1 cellular context compared by ENCODE assay signal in the genomic region with DNA sequence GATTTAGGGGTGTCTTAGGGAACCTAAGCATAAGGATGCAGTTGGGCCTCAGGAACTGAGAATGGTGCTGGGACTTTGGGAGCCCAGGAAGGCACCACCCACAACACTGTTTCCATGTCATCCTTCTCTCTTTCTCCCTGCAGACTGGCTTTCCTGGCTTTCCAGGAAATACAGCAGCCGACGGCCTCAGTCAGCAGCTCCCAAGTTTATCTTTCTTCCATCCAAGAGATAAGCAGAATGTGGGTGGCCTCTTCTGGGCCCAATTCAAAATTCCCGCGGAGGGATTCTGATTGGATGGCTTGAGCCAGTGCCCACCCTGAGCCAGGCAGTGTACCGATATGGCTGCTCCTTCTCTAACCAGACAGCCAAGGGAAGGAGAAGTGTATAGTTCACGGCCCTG.
TF ChIP-seq lines count a peak whose summit lies in the region.

No MANE protein-coding gene starts in this region.

TF ChIP-seq in HepG2, 621 proteins besides CTCF, POLR2A, EP300 and RAD21 (continued from another document and continues in another):
- peak; percentile 74 for TF ChIP-seq NFYC (CRISPR knock-in tag; IDR thresholded peaks at IDR 0.05)
- TF ChIP-seq ZBTB7A (CRISPR knock-in tag; IDR thresholded peaks at IDR 0.05), result no peak
- TF ChIP-seq ZNF850 (CRISPR knock-in tag; conservative IDR thresholded peaks at IDR 0.05), result no peak
- TF ChIP-seq, protein P1, sequence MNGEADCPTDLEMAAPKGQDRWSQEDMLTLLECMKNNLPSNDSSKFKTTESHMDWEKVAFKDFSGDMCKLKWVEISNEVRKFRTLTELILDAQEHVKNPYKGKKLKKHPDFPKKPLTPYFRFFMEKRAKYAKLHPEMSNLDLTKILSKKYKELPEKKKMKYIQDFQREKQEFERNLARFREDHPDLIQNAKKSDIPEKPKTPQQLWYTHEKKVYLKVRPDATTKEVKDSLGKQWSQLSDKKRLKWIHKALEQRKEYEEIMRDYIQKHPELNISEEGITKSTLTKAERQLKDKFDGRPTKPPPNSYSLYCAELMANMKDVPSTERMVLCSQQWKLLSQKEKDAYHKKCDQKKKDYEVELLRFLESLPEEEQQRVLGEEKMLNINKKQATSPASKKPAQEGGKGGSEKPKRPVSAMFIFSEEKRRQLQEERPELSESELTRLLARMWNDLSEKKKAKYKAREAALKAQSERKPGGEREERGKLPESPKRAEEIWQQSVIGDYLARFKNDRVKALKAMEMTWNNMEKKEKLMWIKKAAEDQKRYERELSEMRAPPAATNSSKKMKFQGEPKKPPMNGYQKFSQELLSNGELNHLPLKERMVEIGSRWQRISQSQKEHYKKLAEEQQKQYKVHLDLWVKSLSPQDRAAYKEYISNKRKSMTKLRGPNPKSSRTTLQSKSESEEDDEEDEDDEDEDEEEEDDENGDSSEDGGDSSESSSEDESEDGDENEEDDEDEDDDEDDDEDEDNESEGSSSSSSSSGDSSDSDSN (CRISPR knock-in tag; IDR thresholded peaks at IDR 0.05), result no peak
- TF ChIP-seq, protein P2, sequence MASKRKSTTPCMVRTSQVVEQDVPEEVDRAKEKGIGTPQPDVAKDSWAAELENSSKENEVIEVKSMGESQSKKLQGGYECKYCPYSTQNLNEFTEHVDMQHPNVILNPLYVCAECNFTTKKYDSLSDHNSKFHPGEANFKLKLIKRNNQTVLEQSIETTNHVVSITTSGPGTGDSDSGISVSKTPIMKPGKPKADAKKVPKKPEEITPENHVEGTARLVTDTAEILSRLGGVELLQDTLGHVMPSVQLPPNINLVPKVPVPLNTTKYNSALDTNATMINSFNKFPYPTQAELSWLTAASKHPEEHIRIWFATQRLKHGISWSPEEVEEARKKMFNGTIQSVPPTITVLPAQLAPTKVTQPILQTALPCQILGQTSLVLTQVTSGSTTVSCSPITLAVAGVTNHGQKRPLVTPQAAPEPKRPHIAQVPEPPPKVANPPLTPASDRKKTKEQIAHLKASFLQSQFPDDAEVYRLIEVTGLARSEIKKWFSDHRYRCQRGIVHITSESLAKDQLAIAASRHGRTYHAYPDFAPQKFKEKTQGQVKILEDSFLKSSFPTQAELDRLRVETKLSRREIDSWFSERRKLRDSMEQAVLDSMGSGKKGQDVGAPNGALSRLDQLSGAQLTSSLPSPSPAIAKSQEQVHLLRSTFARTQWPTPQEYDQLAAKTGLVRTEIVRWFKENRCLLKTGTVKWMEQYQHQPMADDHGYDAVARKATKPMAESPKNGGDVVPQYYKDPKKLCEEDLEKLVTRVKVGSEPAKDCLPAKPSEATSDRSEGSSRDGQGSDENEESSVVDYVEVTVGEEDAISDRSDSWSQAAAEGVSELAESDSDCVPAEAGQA (IDR thresholded peaks at IDR 0.05; ENCODE audit: low read depth), result no peak
- TF ChIP-seq, protein P2 (CRISPR knock-in tag; IDR thresholded peaks at IDR 0.05; ENCODE audit: borderline replicate concordance), result no peak
- TF ChIP-seq AGO2 (optimal IDR thresholded peaks at IDR 0.05; ENCODE audit: low read depth, low read length), result no peak
- TF ChIP-seq SAP130 (CRISPR knock-in tag; IDR thresholded peaks at IDR 0.05; ENCODE audit: low read depth), result 0 out of 2 replicates have a peak, but pooled peaks have one; percentile 17
- TF ChIP-seq GLI4 (CRISPR knock-in tag; IDR thresholded peaks at IDR 0.05; ENCODE audit: borderline replicate concordance), result 0 out of 2 replicates have a peak, but pooled peaks have one; percentile 53
- no peak for TF ChIP-seq ARNT2 (CRISPR knock-in tag; IDR thresholded peaks at IDR 0.05; ENCODE audit: low read depth)
- TF ChIP-seq, protein P3, sequence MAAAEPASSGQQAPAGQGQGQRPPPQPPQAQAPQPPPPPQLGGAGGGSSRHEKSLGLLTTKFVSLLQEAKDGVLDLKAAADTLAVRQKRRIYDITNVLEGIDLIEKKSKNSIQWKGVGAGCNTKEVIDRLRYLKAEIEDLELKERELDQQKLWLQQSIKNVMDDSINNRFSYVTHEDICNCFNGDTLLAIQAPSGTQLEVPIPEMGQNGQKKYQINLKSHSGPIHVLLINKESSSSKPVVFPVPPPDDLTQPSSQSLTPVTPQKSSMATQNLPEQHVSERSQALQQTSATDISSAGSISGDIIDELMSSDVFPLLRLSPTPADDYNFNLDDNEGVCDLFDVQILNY (CRISPR knock-in tag; conservative IDR thresholded peaks at IDR 0.05), result peak; percentile 87; the same call in 1 of the 2 replicates
- TF ChIP-seq, protein P4, sequence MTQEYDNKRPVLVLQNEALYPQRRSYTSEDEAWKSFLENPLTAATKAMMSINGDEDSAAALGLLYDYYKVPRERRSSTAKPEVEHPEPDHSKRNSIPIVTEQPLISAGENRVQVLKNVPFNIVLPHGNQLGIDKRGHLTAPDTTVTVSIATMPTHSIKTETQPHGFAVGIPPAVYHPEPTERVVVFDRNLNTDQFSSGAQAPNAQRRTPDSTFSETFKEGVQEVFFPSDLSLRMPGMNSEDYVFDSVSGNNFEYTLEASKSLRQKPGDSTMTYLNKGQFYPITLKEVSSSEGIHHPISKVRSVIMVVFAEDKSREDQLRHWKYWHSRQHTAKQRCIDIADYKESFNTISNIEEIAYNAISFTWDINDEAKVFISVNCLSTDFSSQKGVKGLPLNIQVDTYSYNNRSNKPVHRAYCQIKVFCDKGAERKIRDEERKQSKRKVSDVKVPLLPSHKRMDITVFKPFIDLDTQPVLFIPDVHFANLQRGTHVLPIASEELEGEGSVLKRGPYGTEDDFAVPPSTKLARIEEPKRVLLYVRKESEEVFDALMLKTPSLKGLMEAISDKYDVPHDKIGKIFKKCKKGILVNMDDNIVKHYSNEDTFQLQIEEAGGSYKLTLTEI (CRISPR knock-in tag; conservative IDR thresholded peaks at IDR 0.05), result no peak
- peak; percentile 29; the same call in 1 of the 2 replicates for TF ChIP-seq HDAC1 (CRISPR knock-in tag; IDR thresholded peaks at IDR 0.05)
- no peak for TF ChIP-seq NR2F1 (CRISPR knock-in tag; IDR thresholded peaks at IDR 0.05)
- TF ChIP-seq ZNF335 (CRISPR knock-in tag; IDR thresholded peaks at IDR 0.05), result no peak
- TF ChIP-seq NKX3-1 (CRISPR knock-in tag; IDR thresholded peaks at IDR 0.05), result no peak
- TF ChIP-seq ISL2 (CRISPR knock-in tag; IDR thresholded peaks at IDR 0.05), result no peak
- TF ChIP-seq, protein P5, sequence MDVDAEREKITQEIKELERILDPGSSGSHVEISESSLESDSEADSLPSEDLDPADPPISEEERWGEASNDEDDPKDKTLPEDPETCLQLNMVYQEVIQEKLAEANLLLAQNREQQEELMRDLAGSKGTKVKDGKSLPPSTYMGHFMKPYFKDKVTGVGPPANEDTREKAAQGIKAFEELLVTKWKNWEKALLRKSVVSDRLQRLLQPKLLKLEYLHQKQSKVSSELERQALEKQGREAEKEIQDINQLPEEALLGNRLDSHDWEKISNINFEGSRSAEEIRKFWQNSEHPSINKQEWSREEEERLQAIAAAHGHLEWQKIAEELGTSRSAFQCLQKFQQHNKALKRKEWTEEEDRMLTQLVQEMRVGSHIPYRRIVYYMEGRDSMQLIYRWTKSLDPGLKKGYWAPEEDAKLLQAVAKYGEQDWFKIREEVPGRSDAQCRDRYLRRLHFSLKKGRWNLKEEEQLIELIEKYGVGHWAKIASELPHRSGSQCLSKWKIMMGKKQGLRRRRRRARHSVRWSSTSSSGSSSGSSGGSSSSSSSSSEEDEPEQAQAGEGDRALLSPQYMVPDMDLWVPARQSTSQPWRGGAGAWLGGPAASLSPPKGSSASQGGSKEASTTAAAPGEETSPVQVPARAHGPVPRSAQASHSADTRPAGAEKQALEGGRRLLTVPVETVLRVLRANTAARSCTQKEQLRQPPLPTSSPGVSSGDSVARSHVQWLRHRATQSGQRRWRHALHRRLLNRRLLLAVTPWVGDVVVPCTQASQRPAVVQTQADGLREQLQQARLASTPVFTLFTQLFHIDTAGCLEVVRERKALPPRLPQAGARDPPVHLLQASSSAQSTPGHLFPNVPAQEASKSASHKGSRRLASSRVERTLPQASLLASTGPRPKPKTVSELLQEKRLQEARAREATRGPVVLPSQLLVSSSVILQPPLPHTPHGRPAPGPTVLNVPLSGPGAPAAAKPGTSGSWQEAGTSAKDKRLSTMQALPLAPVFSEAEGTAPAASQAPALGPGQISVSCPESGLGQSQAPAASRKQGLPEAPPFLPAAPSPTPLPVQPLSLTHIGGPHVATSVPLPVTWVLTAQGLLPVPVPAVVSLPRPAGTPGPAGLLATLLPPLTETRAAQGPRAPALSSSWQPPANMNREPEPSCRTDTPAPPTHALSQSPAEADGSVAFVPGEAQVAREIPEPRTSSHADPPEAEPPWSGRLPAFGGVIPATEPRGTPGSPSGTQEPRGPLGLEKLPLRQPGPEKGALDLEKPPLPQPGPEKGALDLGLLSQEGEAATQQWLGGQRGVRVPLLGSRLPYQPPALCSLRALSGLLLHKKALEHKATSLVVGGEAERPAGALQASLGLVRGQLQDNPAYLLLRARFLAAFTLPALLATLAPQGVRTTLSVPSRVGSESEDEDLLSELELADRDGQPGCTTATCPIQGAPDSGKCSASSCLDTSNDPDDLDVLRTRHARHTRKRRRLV (CRISPR knock-in tag; IDR thresholded peaks at IDR 0.05), result no peak
- TF ChIP-seq, protein P6, sequence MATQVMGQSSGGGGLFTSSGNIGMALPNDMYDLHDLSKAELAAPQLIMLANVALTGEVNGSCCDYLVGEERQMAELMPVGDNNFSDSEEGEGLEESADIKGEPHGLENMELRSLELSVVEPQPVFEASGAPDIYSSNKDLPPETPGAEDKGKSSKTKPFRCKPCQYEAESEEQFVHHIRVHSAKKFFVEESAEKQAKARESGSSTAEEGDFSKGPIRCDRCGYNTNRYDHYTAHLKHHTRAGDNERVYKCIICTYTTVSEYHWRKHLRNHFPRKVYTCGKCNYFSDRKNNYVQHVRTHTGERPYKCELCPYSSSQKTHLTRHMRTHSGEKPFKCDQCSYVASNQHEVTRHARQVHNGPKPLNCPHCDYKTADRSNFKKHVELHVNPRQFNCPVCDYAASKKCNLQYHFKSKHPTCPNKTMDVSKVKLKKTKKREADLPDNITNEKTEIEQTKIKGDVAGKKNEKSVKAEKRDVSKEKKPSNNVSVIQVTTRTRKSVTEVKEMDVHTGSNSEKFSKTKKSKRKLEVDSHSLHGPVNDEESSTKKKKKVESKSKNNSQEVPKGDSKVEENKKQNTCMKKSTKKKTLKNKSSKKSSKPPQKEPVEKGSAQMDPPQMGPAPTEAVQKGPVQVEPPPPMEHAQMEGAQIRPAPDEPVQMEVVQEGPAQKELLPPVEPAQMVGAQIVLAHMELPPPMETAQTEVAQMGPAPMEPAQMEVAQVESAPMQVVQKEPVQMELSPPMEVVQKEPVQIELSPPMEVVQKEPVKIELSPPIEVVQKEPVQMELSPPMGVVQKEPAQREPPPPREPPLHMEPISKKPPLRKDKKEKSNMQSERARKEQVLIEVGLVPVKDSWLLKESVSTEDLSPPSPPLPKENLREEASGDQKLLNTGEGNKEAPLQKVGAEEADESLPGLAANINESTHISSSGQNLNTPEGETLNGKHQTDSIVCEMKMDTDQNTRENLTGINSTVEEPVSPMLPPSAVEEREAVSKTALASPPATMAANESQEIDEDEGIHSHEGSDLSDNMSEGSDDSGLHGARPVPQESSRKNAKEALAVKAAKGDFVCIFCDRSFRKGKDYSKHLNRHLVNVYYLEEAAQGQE (IDR thresholded peaks at IDR 0.05; ENCODE audit: borderline replicate concordance in 1 of 2, low read depth in 1 of 2, low read length in 2 of 2), result no peak
